Comparison of ENCODE assay signal across 1 cellular context in genomic region chr21:44958471-44959191, GRCh38.
TF ChIP-seq lines count a peak whose summit lies in the region.

No MANE protein-coding gene starts in this region.

TF ChIP-seq in K562, 482 proteins besides CTCF, POLR2A, EP300 and RAD21 (continued from another document):
- no peak for TF ChIP-seq REST (CRISPR knock-in tag; IDR thresholded peaks at IDR 0.05; ENCODE audit: low read depth)
- peak; percentile 31; the same call in 1 of the 2 replicates for TF ChIP-seq POLR2G (IDR thresholded peaks at IDR 0.05; ENCODE audit: low read depth, low read length)
